Comparison of ENCODE assay signal across 8 cellular contexts in the genomic region with DNA sequence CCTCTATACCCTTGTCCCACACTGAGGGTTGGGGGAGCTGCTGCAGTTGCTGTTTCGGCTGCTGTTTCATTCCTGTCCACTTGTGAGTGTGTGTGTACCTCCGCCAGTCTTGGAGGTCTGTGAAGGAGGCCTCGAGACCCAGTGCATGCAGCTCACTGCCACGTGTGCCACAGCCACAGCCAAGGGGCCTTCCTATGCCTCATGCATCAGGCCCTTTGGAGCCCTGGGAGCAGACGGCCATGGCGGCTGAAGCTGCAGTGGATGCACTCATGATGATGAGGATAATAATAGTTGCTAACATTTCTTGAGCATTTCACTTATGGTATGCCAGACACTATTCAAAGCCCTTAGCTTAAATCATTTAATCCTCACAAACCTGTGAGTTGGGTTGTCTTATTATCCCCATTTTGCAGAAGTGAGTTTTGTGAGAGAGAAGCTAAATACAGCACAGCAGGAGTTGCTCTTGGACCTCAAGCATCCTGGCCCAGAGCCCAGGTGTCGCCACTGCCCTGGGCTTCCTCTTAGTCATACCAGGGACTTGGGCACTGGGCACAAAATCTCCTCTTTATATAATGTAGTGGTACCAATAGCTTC.
DNase-seq lines count a peak whose midpoint lies in the region; ATAC-seq and TF ChIP-seq lines count a peak whose summit lies in the region.

No MANE protein-coding gene starts in this region.

- no peaks in the 10 kb centered on the region for H3K27me3 ChIP-seq in right atrium auricular region
- H3K27me3 ChIP-seq in A673 (replicated peaks; ENCODE audit: insufficient read depth, low read depth, low read length, poor library complexity) = no peaks in the 10 kb centered on the region

- H3K9me3 Mint-ChIP-seq in activated T-cell treated with anti-CD3 and anti-CD28 coated beads, Interleukin-2, amount 50 U/mL, for 72 hours = peaks cover 2% of the 10 kb centered on the region in 2 donors

- no peaks in the 10 kb centered on the region for H3K36me3 ChIP-seq in right atrium auricular region
- H3K36me3 ChIP-seq in A673 (ENCODE audit: insufficient read depth, low read length, poor library complexity, severe bottlenecking) = no peaks in the 10 kb centered on the region

- H3K4me3 ChIP-seq in AG10803 (ENCODE audit: low read length) (no peak overlapping the region), right atrium auricular region (no peak overlapping the region), A673 (ENCODE audit: low read depth, low read length, poor library complexity, severe bottlenecking) (no peak overlapping the region)

- CTCF ChIA-PET in A673 (lab: Charles Lee) = no interaction called here

- H3K9me3 ChIP-seq in right atrium auricular region (no peaks in the 10 kb centered on the region), A673 (ENCODE audit: low read depth, low read length, poor library complexity, severe bottlenecking) (no peaks in the 10 kb centered on the region)

- peak overlapping the region; percentile 85 for H3K4me3 Mint-ChIP-seq in activated T-cell treated with anti-CD3 and anti-CD28 coated beads, Interleukin-2, amount 50 U/mL, for 72 hours

- H3K36me3 Mint-ChIP-seq in activated T-cell treated with anti-CD3 and anti-CD28 coated beads, Interleukin-2, amount 50 U/mL, for 72 hours (ENCODE audit: insufficient read depth in 2 of 2) = peaks cover 14 to 26% of the 10 kb centered on the region in 2 donors

- peak overlapping the region; percentile 90 for H3K27ac Mint-ChIP-seq in activated T-cell treated with anti-CD3 and anti-CD28 coated beads, Interleukin-2, amount 50 U/mL, for 72 hours

- intact Hi-C loops in A673 (cut with micrococcal nuclease; ENCODE audit: unreplicated experiment) = no loop called here

- H3K4me1 ChIP-seq in right atrium auricular region (peaks cover 0 to 78% of the 10 kb centered on the region in 2 donors), A673 (ENCODE audit: insufficient read depth, low read length, poor library complexity, severe bottlenecking) (peaks cover 8% of the 10 kb centered on the region)

- no TSS peak for BruUV-seq in A673 (replicated peaks; lab: Mats Ljungman, UMichigan)

- peaks cover 99% of the 10 kb centered on the region for H3K4me1 Mint-ChIP-seq in activated T-cell treated with anti-CD3 and anti-CD28 coated beads, Interleukin-2, amount 50 U/mL, for 72 hours (ENCODE audit: low read depth)

- peak overlapping the region; percentile 82 to 83 for H3K27ac ChIP-seq in right atrium auricular region
- no peak overlapping the region for H3K27ac ChIP-seq in A673 (ENCODE audit: low read depth, low read length, poor library complexity, severe bottlenecking)

- ATAC-seq in HG02885 (IDR thresholded peaks at IDR 0.05; ENCODE audit: poor library complexity, unreplicated experiment) (peak; percentile 21), HG02938 (IDR thresholded peaks at IDR 0.05; ENCODE audit: unreplicated experiment) (no peak)
- peak in 1 of 2 donors; percentile 20 for ATAC-seq in activated T-cell treated with anti-CD3 and anti-CD28 coated beads, Interleukin-2, amount 50 U/mL, for 72 hours (replicated peaks in 1 of 2)
- ATAC-seq in stimulated activated naive CD8-positive, alpha-beta T cell treated with anti-CD3 and anti-CD28 coated beads, Interleukin-15, Interleukin-2, amounts not matched to agents 100 U/mL and 50 U/mL, for 24 hours = peak; percentile 25

- no peak for TF ChIP-seq CTCF in AG10803 (conservative IDR thresholded peaks at IDR 0.05; ENCODE audit: low read length)
- TF ChIP-seq CTCF in right atrium auricular region (IDR thresholded peaks at IDR 0.05) = no peak
- TF ChIP-seq CTCF in A673 (conservative IDR thresholded peaks at IDR 0.05; ENCODE audit: low read depth, low read length) = no peak

- H3K27me3 Mint-ChIP-seq in activated T-cell treated with anti-CD3 and anti-CD28 coated beads, Interleukin-2, amount 50 U/mL, for 72 hours (ENCODE audit: low read depth) = no peaks in the 10 kb centered on the region

- POLR2A ChIA-PET in A673 (lab: Charles Lee; ENCODE audit: low non-redundant PET) = no interaction called here

- DNase-seq in AG10803 (ENCODE audit: low read depth) (peak; percentile 52), right atrium auricular region (ENCODE audit: low spot score) (peak; percentile 79), A673 (ENCODE audit: low spot score) (no peak), DMS114 treated with DMSO at 0.1 percent for 48 hours (lab: John Stamatoyannopoulos, UW; ENCODE audit: unreplicated experiment) (no peak)
- peak; percentile 53 to 58 for DNase-seq in activated T-cell treated with anti-CD3 and anti-CD28 coated beads, Interleukin-2, amount 50 U/mL, for 72 hours
- DNase-seq in stimulated activated naive CD8-positive, alpha-beta T cell treated with anti-CD3 and anti-CD28 coated beads, Interleukin-15, Interleukin-2, amounts not matched to agents 100 U/mL and 50 U/mL, for 24 hours = peak; percentile 62

Comparison
In these comparisons a context has a peak if more than half of its experiments do, and no peak if none do; other contexts are left out.
1. DNase-seq: peak in AG10803 (single experiment), activated T-cell treated with anti-CD3 and anti-CD28 coated beads, Interleukin-2, amount 50 U/mL, for 72 hours (2 of 2), right atrium auricular region (single experiment) and stimulated activated naive CD8-positive, alpha-beta T cell treated with anti-CD3 and anti-CD28 coated beads, Interleukin-15, Interleukin-2, amounts not matched to agents 100 U/mL and 50 U/mL, for 24 hours (single experiment); none in A673 (single experiment) and DMS114 treated with DMSO at 0.1 percent for 48 hours (single experiment).